Comparison of ENCODE assay signal across 11 cellular contexts in the genomic region with DNA sequence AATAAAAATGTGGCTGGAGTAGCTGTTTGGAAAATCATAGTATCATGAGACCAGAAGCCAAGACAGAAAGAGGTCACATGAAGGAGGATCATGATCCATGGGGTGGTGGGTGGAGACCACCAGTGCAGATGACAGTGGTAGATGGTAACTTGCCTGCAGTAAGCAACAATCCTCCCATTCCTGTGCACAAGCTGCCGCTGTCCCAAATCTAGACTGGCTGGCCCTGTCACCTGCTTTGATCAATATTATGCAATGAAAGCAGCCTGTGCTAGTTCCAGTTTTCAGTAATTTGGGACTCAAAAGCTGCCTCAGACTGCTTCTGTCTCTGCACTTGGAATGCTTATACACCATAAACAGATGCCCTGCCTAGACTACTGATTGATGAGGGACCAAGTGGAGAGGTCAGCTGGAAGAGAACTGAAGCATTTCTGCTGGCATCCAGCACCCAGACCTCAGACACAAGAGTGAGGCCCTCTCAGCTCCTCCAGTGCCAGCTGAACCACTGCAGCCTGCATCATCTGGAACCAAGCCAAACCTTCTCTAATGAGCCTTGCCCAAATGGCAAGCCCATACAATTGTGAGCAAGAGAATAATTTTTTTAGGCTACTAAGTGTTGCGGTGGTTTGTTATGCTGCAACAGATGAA.
DNase-seq lines count a peak whose midpoint lies in the region; ATAC-seq lines count a peak whose summit lies in the region.
"Had no signal": no experiment of that assay in that cellular context is flagged by ENCODE, and none has a peak within 500 bp of the region (broad histone marks: within the 10 kb centered on the region; RNA-seq: fewer than 3 reads in every experiment).

No MANE protein-coding gene starts in this region.

- peak; percentile 87 for DNase-seq in DMS79 treated with DMSO at 0.1 percent for 48 hours (lab: John Stamatoyannopoulos, UW)
- DNase-seq in NCI-H128 (lab: John Stamatoyannopoulos, UW; ENCODE audit: unreplicated experiment), result peak; percentile 60
- DNase-seq in SHP77 (lab: John Stamatoyannopoulos, UW), result peak; percentile 18 to 45
- DNase-seq in left kidney (ENCODE audit: low read depth, low spot score), result peak; percentile 75
- no peak for DNase-seq in stimulated activated CD4-positive, alpha-beta T cell treated with anti-CD3 and anti-CD28 coated beads, Interleukin-1b, Interleukin-23, amount 100 ng/mL, for 48 hours
- DNase-seq in AML-193 (lab: John Stamatoyannopoulos, UW), result no peak
- DNase-seq in effector CD4-positive, alpha-beta T cell, result no peak
- DNase-seq: dermis blood vessel endothelial cell; occipital lobe; stimulated activated naive CD8-positive, alpha-beta T cell treated with anti-CD3 and anti-CD28 coated beads, Interleukin-15, Interleukin-2, amounts not matched to agents 100 U/mL and 50 U/mL, for 24 hours had no signal

- no peak for ATAC-seq in HG02852 (IDR thresholded peaks at IDR 0.05; ENCODE audit: unreplicated experiment)
- ATAC-seq: stimulated activated naive CD8-positive, alpha-beta T cell treated with anti-CD3 and anti-CD28 coated beads, Interleukin-15, Interleukin-2, amounts not matched to agents 100 U/mL and 50 U/mL, for 24 hours had no signal

Comparison
In these comparisons a context has a peak if more than half of its experiments do, and no peak if none do; other contexts are left out.
1. DNase-seq: peak in DMS79 treated with DMSO at 0.1 percent for 48 hours (single experiment), NCI-H128 (single experiment), SHP77 (2 of 2) and left kidney (single experiment); none in stimulated activated CD4-positive, alpha-beta T cell treated with anti-CD3 and anti-CD28 coated beads, Interleukin-1b, Interleukin-23, amount 100 ng/mL, for 48 hours (single experiment), AML-193 (0 of 2) and effector CD4-positive, alpha-beta T cell (single experiment).